ENCODE assay signal across 18 cellular contexts in genomic region chr19:49681830-49682229, GRCh38.
"Had no signal": no experiment of that assay in that cellular context is flagged by ENCODE, and none has a peak within 500 bp of the region (broad histone marks: within the 10 kb centered on the region; RNA-seq: fewer than 3 reads in every experiment).

No MANE protein-coding gene starts in this region.

- DNase-seq: activated CD4-positive, alpha-beta T cell treated with anti-CD3 and anti-CD28 coated beads, Interleukin-2, amount 50 U/mL, for 1 hour; activated effector memory CD4-positive, alpha-beta T cell treated with Interleukin-2 at 50 U/mL for 16 hours; activated T-cell treated with anti-CD3 and anti-CD28 coated beads for 4 hours; cerebellar nuclear complex; effector memory CD8-positive, alpha-beta T cell; foreskin melanocyte; stimulated activated CD4-positive, alpha-beta T cell treated with anti-CD3 and anti-CD28 coated beads, Interleukin-2, amount 100 ng/mL, for 48 hours; stimulated activated naive B cell treated with anti-CD40 and anti-IgM and Interleukin-4, amounts not matched to agents 10 μg/mL and 1 μg/mL and 100 μg/mL, for 72 hours; T-cell; T1000; tibial artery had no signal

- H3K9me3 ChIP-seq: tibial artery, vagina had no signal

- H3K4me3 Mint-ChIP-seq: activated naive CD4-positive, alpha-beta T cell treated with anti-CD3 and anti-CD28 coated beads, Interleukin-2, amount 50 U/mL, for 24 hours; dendritic cell treated with granulocyte-macrophage colony-stimulating factor and Interleukin-4, amounts not matched to agents 40 ng/mL and 50 ng/mL, for 4 days; effector memory CD8-positive, alpha-beta T cell; mesothelial cell of epicardium; stimulated activated naive B cell treated with anti-CD40 and anti-IgM and Interleukin-4, amounts not matched to agents 10 μg/mL and 1 μg/mL and 100 μg/mL, for 72 hours; T-cell had no signal

- H3K27me3 Mint-ChIP-seq: activated naive CD4-positive, alpha-beta T cell treated with anti-CD3 and anti-CD28 coated beads, Interleukin-2, amount 50 U/mL, for 24 hours; dendritic cell treated with granulocyte-macrophage colony-stimulating factor and Interleukin-4, amounts not matched to agents 40 ng/mL and 50 ng/mL, for 4 days; effector memory CD8-positive, alpha-beta T cell; stimulated activated naive B cell treated with anti-CD40 and anti-IgM and Interleukin-4, amounts not matched to agents 10 μg/mL and 1 μg/mL and 100 μg/mL, for 72 hours; T-cell had no signal

- ATAC-seq: activated CD4-positive, CD25-positive, alpha-beta regulatory T cell treated with anti-CD3 and anti-CD28 coated beads, Interleukin-2, amount 50 U/mL, for 24 hours; effector memory CD8-positive, alpha-beta T cell; left ventricle myocardium superior; stimulated activated naive B cell treated with anti-CD40 and anti-IgM and Interleukin-4, amounts not matched to agents 10 μg/mL and 1 μg/mL and 100 μg/mL, for 72 hours; T-cell had no signal

- H3K27me3 ChIP-seq: tibial artery, vagina had no signal

- H3K27ac ChIP-seq: epithelial cell of prostate, tibial artery, vagina had no signal

- H3K27ac Mint-ChIP-seq: activated naive CD4-positive, alpha-beta T cell treated with anti-CD3 and anti-CD28 coated beads, Interleukin-2, amount 50 U/mL, for 24 hours; dendritic cell treated with granulocyte-macrophage colony-stimulating factor and Interleukin-4, amounts not matched to agents 40 ng/mL and 50 ng/mL, for 4 days; mesothelial cell of epicardium; stimulated activated naive B cell treated with anti-CD40 and anti-IgM and Interleukin-4, amounts not matched to agents 10 μg/mL and 1 μg/mL and 100 μg/mL, for 72 hours; T-cell had no signal

- H3K9me3 Mint-ChIP-seq: activated naive CD4-positive, alpha-beta T cell treated with anti-CD3 and anti-CD28 coated beads, Interleukin-2, amount 50 U/mL, for 24 hours; dendritic cell treated with granulocyte-macrophage colony-stimulating factor and Interleukin-4, amounts not matched to agents 40 ng/mL and 50 ng/mL, for 4 days; effector memory CD8-positive, alpha-beta T cell; mesothelial cell of epicardium; stimulated activated naive B cell treated with anti-CD40 and anti-IgM and Interleukin-4, amounts not matched to agents 10 μg/mL and 1 μg/mL and 100 μg/mL, for 72 hours; T-cell had no signal

- H3K4me3 ChIP-seq: tibial artery, vagina had no signal
